Comparison of ENCODE assay signal across 8 cellular contexts in genomic region chr10:26890956-26891355, GRCh38. TPM values are rescaled to one million over a fixed set of nuclear protein-coding genes. Genes with fewer than 3 reads are reported as not detected.
DNase-seq lines count a peak whose midpoint lies in the region; ATAC-seq, FAIRE-seq and TF ChIP-seq lines count a peak whose summit lies in the region.

No MANE protein-coding gene starts in this region.

- H3K4me1 Mint-ChIP-seq in Calu3 (ENCODE audit: low read depth, unreplicated experiment) (no peaks in the 10 kb centered on the region), astrocyte (ENCODE audit: low read depth, unreplicated experiment) (no peaks in the 10 kb centered on the region)

- ATAC-seq in HG03342 (IDR thresholded peaks at IDR 0.05; ENCODE audit: unreplicated experiment) = peak; percentile 50
- ATAC-seq in Panc1 = peak; percentile 77
- ATAC-seq in HG03469 (IDR thresholded peaks at IDR 0.05; ENCODE audit: unreplicated experiment) = no peak
- no peak for ATAC-seq in GM18907 (IDR thresholded peaks at IDR 0.05; ENCODE audit: unreplicated experiment)

- DNase-seq in Calu3 (peak; percentile 54), Panc1 (ENCODE audit: low read depth, low spot score) (peak; percentile 25), astrocyte (ENCODE audit: low read depth) (peak; percentile 53), keratinocyte (ENCODE audit: low read depth, low spot score) (no peak)
- peak; percentile 10 to 38 (median 29) for DNase-seq in stimulated activated CD4-positive, alpha-beta T cell treated with anti-CD3 and anti-CD28 coated beads, TNF-alpha, amount 100 ng/mL, for 48 hours (ENCODE audit: low read depth in 3 of 3)

- POLR2A ChIA-PET in Panc1 (lab: Charles Lee) = no interaction called here

- H4K20me1 ChIP-seq in astrocyte (ENCODE audit: insufficient read depth, low read length) (no peaks in the 10 kb centered on the region), keratinocyte (ENCODE audit: control insufficient read depth, extremely low read depth, insufficient read depth, low read length) (no peaks in the 10 kb centered on the region)

- dilution Hi-C loops in keratinocyte (cut with MboI; ENCODE audit: extremely low pct_ligation_motif_present, low sequenced_read_pairs) = no loop called here

- H3K9me3 Mint-ChIP-seq in Calu3 (ENCODE audit: low read depth, unreplicated experiment) = peaks cover 2% of the 10 kb centered on the region
- peaks cover 6% of the 10 kb centered on the region for H3K9me3 Mint-ChIP-seq in astrocyte (ENCODE audit: unreplicated experiment)

- H3K4me3 Mint-ChIP-seq in Calu3 (ENCODE audit: low read depth, unreplicated experiment) (no peak overlapping the region), astrocyte (ENCODE audit: unreplicated experiment) (no peak overlapping the region)

- no peak overlapping the region for H3K9ac ChIP-seq in astrocyte (ENCODE audit: low read length)
- H3K9ac ChIP-seq in keratinocyte (ENCODE audit: control insufficient read depth, extremely low read depth, insufficient read depth, low read length) = no peak overlapping the region

- FAIRE-seq in astrocyte (lab: Jason Lieb, UNC) = no peak
- peak; percentile 81 for FAIRE-seq in keratinocyte (lab: Jason Lieb, UNC)

- no peak overlapping the region for H3K27ac Mint-ChIP-seq in Calu3 (ENCODE audit: unreplicated experiment)
- H3K27ac Mint-ChIP-seq in astrocyte (ENCODE audit: unreplicated experiment) = no peak overlapping the region

- H3K27ac ChIP-seq in Panc1 (ENCODE audit: low read length) (no peak overlapping the region), astrocyte (ENCODE audit: low read depth, low read length) (no peak overlapping the region), keratinocyte (ENCODE audit: control insufficient read depth, insufficient read depth, low read length) (no peak overlapping the region)

- H3K4me1 ChIP-seq in Panc1 (ENCODE audit: control insufficient read depth, insufficient read depth, low read length) = no peaks in the 10 kb centered on the region
- H3K4me1 ChIP-seq in astrocyte (ENCODE audit: insufficient read depth, low read length) = no peaks in the 10 kb centered on the region
- H3K4me1 ChIP-seq in keratinocyte (ENCODE audit: control insufficient read depth, extremely low read depth, insufficient read depth, low read length) = no peaks in the 10 kb centered on the region

- peak; percentile 20 for TF ChIP-seq CTCF in Calu3 (IDR thresholded peaks at IDR 0.05; ENCODE audit: unreplicated experiment)
- TF ChIP-seq CTCF in Panc1 (IDR thresholded peaks at IDR 0.05) = peak; percentile 74
- TF ChIP-seq CTCF in astrocyte (IDR thresholded peaks at IDR 0.05; ENCODE audit: insufficient read depth, low read depth, low read length) = peak; percentile 50
- peak; percentile 78 to 82 (median 81) for TF ChIP-seq CTCF in keratinocyte (optimal IDR thresholded peaks at IDR 0.05 in 1 of 3, IDR thresholded peaks at IDR 0.05 in 1 of 3, conservative IDR thresholded peaks at IDR 0.05 in 1 of 3; ENCODE audit: extremely low read depth in 1 of 3, insufficient read depth in 2 of 3, low read length in 3 of 3)

- H3K4me2 ChIP-seq in astrocyte (ENCODE audit: low read length) (no peak overlapping the region), keratinocyte (ENCODE audit: control insufficient read depth, extremely low read depth, insufficient read depth, low read depth, low read length) (no peak overlapping the region)

- in situ Hi-C loops in Panc1 (cut with HindIII; ENCODE audit: low pct_unique_long_range_greater_than_20kb, low sequenced_read_pairs) = no loop called here

- intact Hi-C loops in Calu3 (cut with micrococcal nuclease; ENCODE audit: unreplicated experiment) = no loop called here
- intact Hi-C loops in Panc1 (cut with micrococcal nuclease; ENCODE audit: unreplicated experiment) = no loop called here

- no TSS peak for BruUV-seq in Calu3 (replicated peaks; lab: Mats Ljungman, UMichigan)
- no TSS peak for BruUV-seq in Panc1 (replicated peaks; lab: Mats Ljungman, UMichigan)

- H3K79me2 ChIP-seq in astrocyte (ENCODE audit: insufficient read depth, low read length) (no peaks in the 10 kb centered on the region), keratinocyte (ENCODE audit: control insufficient read depth, insufficient read depth, low read length) (no peaks in the 10 kb centered on the region)

- no peaks in the 10 kb centered on the region for H3K9me1 ChIP-seq in keratinocyte (ENCODE audit: control insufficient read depth, extremely low read depth, insufficient read depth, low read length)

- no peak overlapping the region for H3K4me3 ChIP-seq in Panc1 (ENCODE audit: low read depth in 2 of 2, low read length in 2 of 2)
- no peak overlapping the region for H3K4me3 ChIP-seq in astrocyte (ENCODE audit: insufficient read depth, low read depth, low read length)
- no peak overlapping the region for H3K4me3 ChIP-seq in keratinocyte (ENCODE audit: control insufficient read depth in 2 of 3, extremely low read depth in 1 of 3, insufficient read depth in 2 of 3, low read depth in 1 of 3, low read length in 3 of 3)

- CTCF ChIA-PET in Calu3 (lab: Charles Lee) (no interaction called here), Panc1 (lab: Charles Lee) (no interaction called here)

- H2AFZ ChIP-seq in astrocyte (ENCODE audit: low read depth, low read length) = no peak overlapping the region
- H2AFZ ChIP-seq in keratinocyte (ENCODE audit: control insufficient read depth, low read length) = peak overlapping the region; percentile 11

- H3K36me3 Mint-ChIP-seq in Calu3 (ENCODE audit: insufficient read depth, unreplicated experiment) (no peaks in the 10 kb centered on the region), astrocyte (ENCODE audit: low read depth, unreplicated experiment) (no peaks in the 10 kb centered on the region)

- H3K9me3 ChIP-seq in Panc1 (ENCODE audit: control insufficient read depth, insufficient read depth, low read depth, low read length) = no peaks in the 10 kb centered on the region
- no peaks in the 10 kb centered on the region for H3K9me3 ChIP-seq in astrocyte (ENCODE audit: insufficient read depth, low read depth, low read length)
- no peaks in the 10 kb centered on the region for H3K9me3 ChIP-seq in keratinocyte (ENCODE audit: control insufficient read depth, low read depth, low read length)

- H3K36me3 ChIP-seq in Panc1 (ENCODE audit: control insufficient read depth, insufficient read depth, low read length) (no peaks in the 10 kb centered on the region), astrocyte (ENCODE audit: insufficient read depth, low read length) (no peaks in the 10 kb centered on the region), keratinocyte (ENCODE audit: control insufficient read depth in 2 of 2, extremely low read depth in 1 of 2, insufficient read depth in 2 of 2, low read length in 2 of 2) (no peaks in the 10 kb centered on the region)

- H3K27me3 ChIP-seq in Panc1 (ENCODE audit: control insufficient read depth, insufficient read depth, low read length) = no peaks in the 10 kb centered on the region
- H3K27me3 ChIP-seq in astrocyte (ENCODE audit: insufficient read depth, low read length) = no peaks in the 10 kb centered on the region
- H3K27me3 ChIP-seq in keratinocyte (ENCODE audit: control insufficient read depth, extremely low read depth, insufficient read depth, low read length) = no peaks in the 10 kb centered on the region

- H3K27me3 Mint-ChIP-seq in Calu3 (ENCODE audit: unreplicated experiment) (peaks cover 20% of the 10 kb centered on the region), astrocyte (ENCODE audit: low read depth, unreplicated experiment) (no peaks in the 10 kb centered on the region)

RNA-seq across cellular contexts. Expression of gene ABI1, which starts 30.2 kb away (rescaled TPM):
- 61.9 and 65.3 TPM in 2 replicates for total RNA-seq in Calu3 (2022)
- 35.2 TPM for total RNA-seq in Panc1 (2021; ENCODE audit: unreplicated experiment)
- 29.5 TPM for polyA plus RNA-seq in Panc1 (2012; ENCODE audit: insufficient read length)
- 58.8 and 65.1 TPM in 2 replicates for total RNA-seq in astrocyte
- polyA plus RNA-seq in keratinocyte = 56.3 to 78.9 TPM (median 78.0 TPM) in 3 replicates
- 87.9 TPM for polyA plus RNA-seq in keratinocyte (2011; ENCODE audit: low read depth)
- polyA plus RNA-seq in keratinocyte (2011; cell fraction: cytosol; rRNA removed) = 61.4 and 104 TPM in 2 replicates
- 99.9 and 107 TPM in 2 replicates for polyA plus RNA-seq in keratinocyte (2011; cell fraction: nucleus; rRNA removed)
- polyA plus RNA-seq in keratinocyte (2012; ENCODE audit: low replicate concordance) = 40.9 and 73.8 TPM in 2 replicates
- polyA minus RNA-seq in keratinocyte = 36.5 to 65.4 TPM (median 53.4 TPM) in 3 replicates
- 28.4 TPM for polyA minus RNA-seq in keratinocyte (2011; cell fraction: cytosol; rRNA and poly(A)+ RNA removed)
- 30.2 and 60.2 TPM in 2 replicates for polyA minus RNA-seq in keratinocyte (2011; cell fraction: nucleus; rRNA and poly(A)+ RNA removed)

Comparison
In these comparisons a context has a peak if more than half of its experiments do, and no peak if none do; other contexts are left out.
1. CTCF ChIP-seq: peak in every context shown above with its lines; median percentile 81 in keratinocyte; 74 in Panc1; 50 in astrocyte; 20 in Calu3.
2. ATAC-seq: peak in HG03342 (single experiment) and Panc1 (single experiment); none in HG03469 (single experiment) and GM18907 (single experiment).